In genomic region chr17:43591750-43592562, GRCh38 we compare ENCODE assay signal across 8 cellular contexts. TPM values are rescaled to one million over a fixed set of nuclear protein-coding genes. Genes with fewer than 3 reads are reported as not detected.
DNase-seq lines count a peak whose midpoint lies in the region; ATAC-seq, FAIRE-seq and TF ChIP-seq lines count a peak whose summit lies in the region.

No MANE protein-coding gene starts in this region.

- H3K4me1 ChIP-seq in GM12878 (ENCODE audit: control insufficient read depth, insufficient read depth, low read length) = no peaks in the 10 kb centered on the region
- H3K4me1 ChIP-seq in iPS-20b (ENCODE audit: insufficient read depth, low read length) = peaks cover 2% of the 10 kb centered on the region; the same call in 1 of the 2 replicates
- H3K4me1 ChIP-seq in sigmoid colon = peaks cover 0 to 23% (median 19%) of the 10 kb centered on the region in 4 donors
- no peaks in the 10 kb centered on the region for H3K4me1 ChIP-seq in MM.1S (ENCODE audit: low read length)

- POLR2A ChIA-PET in GM12878 (lab: Charles Lee) = interaction anchor here (0.6 to 1.0 kb wide), 2 partner anchors 39 to 49 kb away, joined by 3 to 4 read pairs; no protein-coding TSS in a partner anchor

- no peak for TF ChIP-seq CTCF in GM12865 (IDR thresholded peaks at IDR 0.05; ENCODE audit: insufficient read depth, low read depth, low read length, missing control alignments)
- TF ChIP-seq CTCF in GM12878 (IDR thresholded peaks at IDR 0.05 in 2 of 3, conservative IDR thresholded peaks at IDR 0.05 in 1 of 3; ENCODE audit: control insufficient read depth in 2 of 3, extremely low read depth in 1 of 3, insufficient read depth in 1 of 3, low read depth in 3 of 3, low read length in 3 of 3) = no peak
- no peak for TF ChIP-seq CTCF in sigmoid colon (IDR thresholded peaks at IDR 0.05)
- TF ChIP-seq CTCF in MM.1S (IDR thresholded peaks at IDR 0.05; ENCODE audit: low read length) = no peak

- BruUV-seq in GM12878 (replicated peaks; lab: Mats Ljungman, UMichigan) = no TSS peak

- H2AFZ ChIP-seq in GM12878 (ENCODE audit: control insufficient read depth, low read depth, low read length) (no peak overlapping the region), MM.1S (ENCODE audit: low read length) (no peak overlapping the region)

- H3K27ac ChIP-seq in GM12878 (ENCODE audit: control insufficient read depth, insufficient read depth) (no peak overlapping the region), iPS-20b (ENCODE audit: low read length) (no peak overlapping the region), sigmoid colon (peak overlapping the region; percentile 68 to 76 (median 71)), MM.1S (ENCODE audit: low read length) (no peak overlapping the region)

- no peak overlapping the region for H3K9ac ChIP-seq in GM12878 (ENCODE audit: control insufficient read depth, insufficient read depth, low read length)
- H3K9ac ChIP-seq in iPS-20b (ENCODE audit: low read depth, low read length) = peak overlapping the region; percentile 33; the same call in 1 of the 2 replicates
- H3K9ac ChIP-seq in MM.1S (ENCODE audit: low read length) = no peak overlapping the region

- H3K27me3 ChIP-seq in GM12878 (replicated peaks in 1 of 2; ENCODE audit: control insufficient read depth in 2 of 2, insufficient read depth in 2 of 2, low read length in 1 of 2) = no peaks in the 10 kb centered on the region
- H3K27me3 ChIP-seq in iPS-20b (ENCODE audit: insufficient read depth, low read length) = no peaks in the 10 kb centered on the region
- H3K27me3 ChIP-seq in sigmoid colon = no peaks in the 10 kb centered on the region
- H3K27me3 ChIP-seq in MM.1S (replicated peaks; ENCODE audit: insufficient read depth, low read length) = peaks cover 67% of the 10 kb centered on the region

- TF ChIP-seq EP300 in GM12878 (IDR thresholded peaks at IDR 0.05; ENCODE audit: borderline replicate concordance in 1 of 2, control insufficient read depth in 1 of 2, low read depth in 2 of 2, low read length in 2 of 2) (no peak), sigmoid colon (IDR thresholded peaks at IDR 0.05) (no peak)

- CTCF ChIA-PET in GM12878 (lab: Yijun Ruan, JAX) = interaction anchor here (1.0 to 1.7 kb wide), 4 partner anchors 15 to 82 kb away, joined by 4 to 8 read pairs (median 6); no protein-coding TSS in a partner anchor

- H3K36me3 ChIP-seq in GM12878 (ENCODE audit: control insufficient read depth in 2 of 2, insufficient read depth in 2 of 2, low read length in 1 of 2) = no peaks in the 10 kb centered on the region
- no peaks in the 10 kb centered on the region for H3K36me3 ChIP-seq in iPS-20b (ENCODE audit: insufficient read depth, low read depth, low read length)
- no peaks in the 10 kb centered on the region for H3K36me3 ChIP-seq in sigmoid colon
- no peaks in the 10 kb centered on the region for H3K36me3 ChIP-seq in MM.1S (replicated peaks; ENCODE audit: insufficient read depth, low read length)

- intact Hi-C loops in GM12878 (cut with micrococcal nuclease; ENCODE audit: unreplicated experiment) (no loop called here), sigmoid colon (cut with DNase I) (no loop called here)

- no peak for TF ChIP-seq POLR2A in GM12878 (IDR thresholded peaks at IDR 0.05; ENCODE audit: low read depth, low read length)
- TF ChIP-seq POLR2A in sigmoid colon (IDR thresholded peaks at IDR 0.05) = no peak

- in situ Hi-C loops in GM12878 (cut with MboI) = no loop called here

- RAD21 ChIA-PET in GM12878 (lab: Charles Lee; ENCODE audit: unreplicated experiment) = interaction anchor here (1.0 to 1.9 kb wide), 3 partner anchors 12 to 15 kb away, joined by 3 to 5 read pairs (median 4); no protein-coding TSS in a partner anchor

- 49% methylated on average over 31 of the region's 31 CpGs for WGBS in GM12878 (ENCODE audit: insufficient coverage, insufficient replicate concordance, low lambda C conversion rate, missing lambda C conversion rate)
- 72 to 81% methylated on average over 31 of the region's 31 CpGs for WGBS in sigmoid colon, 2 donors

- H3K9me2 ChIP-seq in MM.1S (replicated peaks; ENCODE audit: insufficient read depth, low read length) = no peaks in the 10 kb centered on the region

- no peak for FAIRE-seq in GM12878 (lab: Jason Lieb, UNC)

- SMC1A ChIA-PET in GM12878 (lab: Charles Lee; ENCODE audit: uncharacterized antibody, unreplicated experiment) = interaction anchor here (0.9 to 3.1 kb wide), 3 partner anchors 9 to 80 kb away, joined by 3 to 8 read pairs (median 5); no protein-coding TSS in a partner anchor

- H3K79me2 ChIP-seq in GM12878 (ENCODE audit: control insufficient read depth, insufficient read depth, low read length) (no peaks in the 10 kb centered on the region), MM.1S (ENCODE audit: low read length) (no peaks in the 10 kb centered on the region)

- H3K4me2 ChIP-seq in GM12878 (ENCODE audit: control insufficient read depth, insufficient read depth) (no peak overlapping the region), MM.1S (ENCODE audit: low read depth, low read length) (no peak overlapping the region)

- TF ChIP-seq RAD21 in GM12878 (IDR thresholded peaks at IDR 0.05; ENCODE audit: insufficient read depth, low read depth, low read length) = no peak

- H3K9me3 ChIP-seq in GM12878 (replicated peaks; ENCODE audit: control insufficient read depth, insufficient read depth, low read length) (no peaks in the 10 kb centered on the region; the same call in 2 of the 3 replicates), iPS-20b (ENCODE audit: insufficient read depth, low read depth, low read length) (no peaks in the 10 kb centered on the region), sigmoid colon (no peaks in the 10 kb centered on the region), MM.1S (replicated peaks; ENCODE audit: insufficient read depth, low read length) (no peaks in the 10 kb centered on the region)

- ATAC-seq in GM12878 = peak; percentile 64
- ATAC-seq in GM19452 (IDR thresholded peaks at IDR 0.05; ENCODE audit: unreplicated experiment) = no peak

- H3K4me3 ChIP-seq in GM12865 (ENCODE audit: low read depth, low read length) (no peak overlapping the region), GM12878 (no peak overlapping the region), iPS-20b (ENCODE audit: low read length) (no peak overlapping the region), sigmoid colon (peak overlapping the region in 2 of 4 donors; percentile 0 to 16), MM.1S (ENCODE audit: low read length) (no peak overlapping the region)

- no peaks in the 10 kb centered on the region for H3F3A ChIP-seq in MM.1S (ENCODE audit: insufficient read depth, low read length)

- DNase-seq in GM12865 (ENCODE audit: low read depth) (peak; percentile 20), GM12878 (ENCODE audit: low read depth, low spot score) (no peak), sigmoid colon (peak; percentile 90), NCI-H524 treated with DMSO at 0.1 percent for 48 hours (lab: John Stamatoyannopoulos, UW) (no peak), MM.1S (no peak), NCI-H748 (lab: John Stamatoyannopoulos, UW; ENCODE audit: unreplicated experiment) (no peak)

- H4K20me1 ChIP-seq in GM12878 (ENCODE audit: control insufficient read depth, insufficient read depth) = no peaks in the 10 kb centered on the region
- no peaks in the 10 kb centered on the region for H4K20me1 ChIP-seq in MM.1S (ENCODE audit: insufficient read depth, low read length)

TF ChIP-seq in GM12878, 131 proteins besides CTCF, POLR2A, EP300 and RAD21 (continues in another document):
- TF ChIP-seq POU2F2 (IDR thresholded peaks at IDR 0.05; ENCODE audit: borderline replicate concordance, low read depth, low read length) (0 out of 3 replicates have a peak, but pooled peaks have one; percentile 12), RB1 (IDR thresholded peaks at IDR 0.05; ENCODE audit: borderline replicate concordance) (no peak), GATAD2B (conservative IDR thresholded peaks at IDR 0.05; ENCODE audit: low read depth) (no peak)

RNA-seq across cellular contexts. Expression of gene ETV4, which starts 45.8 kb away (rescaled TPM):
- 4.9 and 5.0 TPM in 2 replicates for total RNA-seq in GM12878 (2013; cell fraction: nucleolus; rRNA removed)
- total RNA-seq in GM12878 (2014; rRNA removed) = 1.8 and 2.3 TPM in 2 replicates
- 0.67 and 0.88 TPM in 2 replicates for total RNA-seq in GM12878 (2014; rRNA removed; fragmentation: Illumina TruSeq; extraction: Trizol)
- total RNA-seq in GM12878 (2021) = 2.2 TPM in 2 replicates
- 1.4 TPM for polyA plus RNA-seq in GM12878 (2011; ENCODE audit: low read depth)
- polyA plus RNA-seq in GM12878 (2011; rRNA removed) = 7.0 and 14.5 TPM in 2 replicates
- 17.3 and 18.0 TPM in 2 replicates for polyA plus RNA-seq in GM12878 (2011; cell fraction: cytosol; rRNA removed)
- polyA plus RNA-seq in GM12878 (2011; cell fraction: nucleus; rRNA removed) = 24.4 and 27.7 TPM in 2 replicates
- polyA plus RNA-seq in GM12878 (2012) = 1.1 and 2.4 TPM in 2 replicates
- 0.92 and 1.3 TPM in 2 replicates for polyA plus RNA-seq in GM12878 (2014; fragmentation: Illumina TruSeq; extraction: Trizol)
- under 1 TPM; 0.19 to 0.49 TPM for polyA plus RNA-seq in GM12878 (2014; fragmentation: Nextera tagmentation; extraction: Ambion mirVana)
- 1.7 and 2.4 TPM in 2 replicates for polyA plus RNA-seq in GM12878 (2014; rRNA removed)
- 1 to 10 TPM; 1.7 to 1.9 TPM for polyA plus RNA-seq in GM12878 (2016; fragmentation: Nextera tagmentation; extraction: Ambion mirVana)
- 5.2 and 11.6 TPM in 2 replicates for polyA minus RNA-seq in GM12878 (2011; rRNA and poly(A)+ RNA removed)
- polyA minus RNA-seq in GM12878 (2011; cell fraction: cytosol; rRNA and poly(A)+ RNA removed) = 5.4 and 6.8 TPM in 2 replicates
- 3.3 and 4.2 TPM in 2 replicates for polyA minus RNA-seq in GM12878 (2011; cell fraction: nucleus; rRNA and poly(A)+ RNA removed)
- 1 to 10 TPM in 2 of 4 donors, not detected in 2; 1.1 to 1.8 TPM for total RNA-seq in sigmoid colon
- 1 to 10 TPM in 2 of 3 donors, under 1 TPM in 1; 0.46 to 2.6 (median 1.2) TPM for polyA plus RNA-seq in sigmoid colon

Comparison
In these comparisons a context has a peak if more than half of its experiments do, and no peak if none do; other contexts are left out.
1. DNase-seq: peak in GM12865 (single experiment) and sigmoid colon (single experiment); none in GM12878 (single experiment), NCI-H524 treated with DMSO at 0.1 percent for 48 hours (single experiment), MM.1S (single experiment) and NCI-H748 (single experiment).
2. H3K27ac ChIP-seq: peak in sigmoid colon (4 of 4); none in GM12878 (single experiment), iPS-20b (single experiment) and MM.1S (single experiment).